Comparison of ENCODE assay signal across 2 cellular contexts in the genomic region with DNA sequence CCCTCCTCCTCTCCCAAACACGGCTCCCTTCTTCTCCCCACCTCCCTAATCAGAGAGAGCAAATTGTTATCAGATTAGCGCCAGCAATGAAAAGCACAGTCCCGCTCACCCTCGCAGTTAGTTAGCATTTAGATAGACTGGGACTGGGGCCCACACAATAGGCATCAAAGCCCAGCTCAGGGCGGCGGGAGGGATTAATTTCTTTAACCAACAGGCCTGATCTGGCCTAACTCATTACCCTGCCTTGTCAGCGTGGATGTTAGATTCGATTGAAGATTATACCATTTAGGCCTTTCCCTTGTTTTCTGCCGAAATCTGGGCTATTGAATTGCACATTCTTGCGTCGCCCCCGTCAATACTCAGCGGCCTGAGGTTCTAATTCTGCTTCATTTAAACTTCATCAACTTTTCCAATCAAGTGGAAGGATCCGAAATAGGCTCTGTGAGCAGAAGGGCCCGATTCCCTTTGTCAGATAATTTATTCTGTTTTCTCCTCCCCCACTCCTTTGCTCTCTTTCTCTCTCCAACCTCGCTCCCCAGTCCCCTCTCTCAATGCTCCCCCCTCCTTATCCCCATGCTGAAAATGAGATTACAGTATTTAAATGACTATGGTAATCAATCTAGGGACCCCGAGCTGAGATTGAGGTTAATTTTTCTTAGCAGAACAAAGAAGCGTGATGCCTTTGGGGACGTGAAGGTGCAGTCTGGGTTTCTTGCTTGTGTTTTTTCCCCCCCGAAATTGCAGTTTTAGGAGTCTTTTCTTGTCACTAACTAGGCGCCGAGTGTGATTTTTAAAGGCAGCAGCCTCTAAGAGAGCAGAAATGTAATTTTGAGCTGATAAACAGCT.
A peak's percentile ranks its signal among the peaks of the same experiment; 100 is the strongest.
TF ChIP-seq lines count a peak whose summit lies in the region.

No MANE protein-coding gene starts in this region.

TF ChIP-seq in GM23338, 12 proteins besides CTCF, POLR2A, EP300 and RAD21 (continues in another document):
- TF ChIP-seq EZH2 (IDR thresholded peaks at IDR 0.05; ENCODE audit: low read depth, unreplicated experiment) (no peak), ZNF331 (CRISPR knock-in tag; IDR thresholded peaks at IDR 0.05; ENCODE audit: low read depth) (no peak), STAT1 (IDR thresholded peaks at IDR 0.05; ENCODE audit: unreplicated experiment) (no peak), CREB1 (CRISPR knock-in tag; IDR thresholded peaks at IDR 0.05; ENCODE audit: low read depth) (no peak), JUNB (IDR thresholded peaks at IDR 0.05; ENCODE audit: unreplicated experiment) (no peak), EZH2phosphoT487 (IDR thresholded peaks at IDR 0.05; ENCODE audit: unreplicated experiment) (no peak), ZNF114 (CRISPR knock-in tag; IDR thresholded peaks at IDR 0.05) (no peak), NANOG (IDR thresholded peaks at IDR 0.05; ENCODE audit: borderline replicate concordance) (no peak), ETS1 (IDR thresholded peaks at IDR 0.05) (no peak), POLR2AphosphoS5 (IDR thresholded peaks at IDR 0.05; ENCODE audit: low read depth) (no peak)
- TF ChIP-seq, protein P1, sequence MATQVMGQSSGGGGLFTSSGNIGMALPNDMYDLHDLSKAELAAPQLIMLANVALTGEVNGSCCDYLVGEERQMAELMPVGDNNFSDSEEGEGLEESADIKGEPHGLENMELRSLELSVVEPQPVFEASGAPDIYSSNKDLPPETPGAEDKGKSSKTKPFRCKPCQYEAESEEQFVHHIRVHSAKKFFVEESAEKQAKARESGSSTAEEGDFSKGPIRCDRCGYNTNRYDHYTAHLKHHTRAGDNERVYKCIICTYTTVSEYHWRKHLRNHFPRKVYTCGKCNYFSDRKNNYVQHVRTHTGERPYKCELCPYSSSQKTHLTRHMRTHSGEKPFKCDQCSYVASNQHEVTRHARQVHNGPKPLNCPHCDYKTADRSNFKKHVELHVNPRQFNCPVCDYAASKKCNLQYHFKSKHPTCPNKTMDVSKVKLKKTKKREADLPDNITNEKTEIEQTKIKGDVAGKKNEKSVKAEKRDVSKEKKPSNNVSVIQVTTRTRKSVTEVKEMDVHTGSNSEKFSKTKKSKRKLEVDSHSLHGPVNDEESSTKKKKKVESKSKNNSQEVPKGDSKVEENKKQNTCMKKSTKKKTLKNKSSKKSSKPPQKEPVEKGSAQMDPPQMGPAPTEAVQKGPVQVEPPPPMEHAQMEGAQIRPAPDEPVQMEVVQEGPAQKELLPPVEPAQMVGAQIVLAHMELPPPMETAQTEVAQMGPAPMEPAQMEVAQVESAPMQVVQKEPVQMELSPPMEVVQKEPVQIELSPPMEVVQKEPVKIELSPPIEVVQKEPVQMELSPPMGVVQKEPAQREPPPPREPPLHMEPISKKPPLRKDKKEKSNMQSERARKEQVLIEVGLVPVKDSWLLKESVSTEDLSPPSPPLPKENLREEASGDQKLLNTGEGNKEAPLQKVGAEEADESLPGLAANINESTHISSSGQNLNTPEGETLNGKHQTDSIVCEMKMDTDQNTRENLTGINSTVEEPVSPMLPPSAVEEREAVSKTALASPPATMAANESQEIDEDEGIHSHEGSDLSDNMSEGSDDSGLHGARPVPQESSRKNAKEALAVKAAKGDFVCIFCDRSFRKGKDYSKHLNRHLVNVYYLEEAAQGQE (IDR thresholded peaks at IDR 0.05; ENCODE audit: unreplicated experiment): no peak

TF ChIP-seq in H1, 55 proteins besides CTCF, POLR2A, EP300 and RAD21:
- TF ChIP-seq RBBP5 (IDR thresholded peaks at IDR 0.05; ENCODE audit: borderline replicate concordance, low read depth, low read length) (0 out of 2 replicates have a peak, but pooled peaks have one; percentile 69), CHD7 (IDR thresholded peaks at IDR 0.05; ENCODE audit: insufficient replicate concordance, low read length) (peak; percentile 42), SP1 (IDR thresholded peaks at IDR 0.05; ENCODE audit: low read depth, low read length) (0 out of 2 replicates have a peak, but pooled peaks have one; percentile 23), YY1 (IDR thresholded peaks at IDR 0.05; ENCODE audit: low read depth, low read length) (no peak)
